ENCODE assay signal across 18 cellular contexts in genomic region chr15:71708052-71708432, GRCh38.
A peak's percentile ranks its signal among the peaks of the same experiment; 100 is the strongest.
DNase-seq lines count a peak whose midpoint lies in the region; ATAC-seq, FAIRE-seq and TF ChIP-seq lines count a peak whose summit lies in the region.
"Had no signal": no experiment of that assay in that cellular context is flagged by ENCODE, and none has a peak within 500 bp of the region (broad histone marks: within the 10 kb centered on the region; RNA-seq: fewer than 3 reads in every experiment).

No MANE protein-coding gene starts in this region.

- peak; percentile 39 for DNase-seq in HFFc6
- no peak for DNase-seq in left lung
- no peak for DNase-seq in activated T-cell treated with anti-CD3 and anti-CD28 coated beads, Interleukin-2, amount 50 U/mL, for 24 hours
- DNase-seq: activated CD4-positive, CD25-positive, alpha-beta regulatory T cell; activated CD8-positive, alpha-beta memory T cell treated with anti-CD3 and anti-CD28 coated beads, Interleukin-2, amount 10 ng/mL, durations not matched to agents 7 days and 5 days; effector memory CD4-positive, alpha-beta T cell; NCI-H2029; NCI-H774; RPMI8226; T-helper 2 cell had no signal

- H3K4me1 Mint-ChIP-seq in HFFc6 (ENCODE audit: low read depth), result peaks cover 84% of the 10 kb centered on the region
- H3K4me1 Mint-ChIP-seq in activated T-helper 17 cell treated with anti-CD3 and anti-CD28 coated beads, Interleukin-2, amount 50 U/mL, for 72 hours, result no peaks in the 10 kb centered on the region
- no peaks in the 10 kb centered on the region for H3K4me1 Mint-ChIP-seq in activated T-cell treated with anti-CD3 and anti-CD28 coated beads, Interleukin-2, amount 50 U/mL, for 24 hours (ENCODE audit: low read depth)

- peak overlapping the region; percentile 93 for H3K27ac Mint-ChIP-seq in HFFc6
- no peak overlapping the region for H3K27ac Mint-ChIP-seq in activated T-helper 17 cell treated with anti-CD3 and anti-CD28 coated beads, Interleukin-2, amount 50 U/mL, for 72 hours
- no peak overlapping the region for H3K27ac Mint-ChIP-seq in activated T-cell treated with anti-CD3 and anti-CD28 coated beads, Interleukin-2, amount 50 U/mL, for 24 hours
- H3K27ac Mint-ChIP-seq: activated CD8-positive, alpha-beta memory T cell treated with anti-CD3 and anti-CD28 coated beads, Interleukin-2, amount 10 ng/mL, durations not matched to agents 7 days and 5 days; progenitor cell of endocrine pancreas had no signal

- FAIRE-seq in endometrium (lab: Jason Lieb, UNC), result peak; percentile 96
- FAIRE-seq: D721Med, islet of Langerhans had no signal

- no peaks in the 10 kb centered on the region for H3K27me3 ChIP-seq in left lung
- H3K27me3 ChIP-seq in stomach smooth muscle (ENCODE audit: control insufficient read depth in 1 of 2, insufficient read depth in 2 of 2, low read length in 2 of 2), result no peaks in the 10 kb centered on the region

- H3K36me3 Mint-ChIP-seq in HFFc6 (ENCODE audit: low read depth), result peaks cover 6% of the 10 kb centered on the region; the same call in 1 of the 2 replicates
- no peaks in the 10 kb centered on the region for H3K36me3 Mint-ChIP-seq in activated T-helper 17 cell treated with anti-CD3 and anti-CD28 coated beads, Interleukin-2, amount 50 U/mL, for 72 hours (ENCODE audit: low read depth)
- H3K36me3 Mint-ChIP-seq in activated T-cell treated with anti-CD3 and anti-CD28 coated beads, Interleukin-2, amount 50 U/mL, for 24 hours (ENCODE audit: low read depth), result no peaks in the 10 kb centered on the region
- H3K36me3 Mint-ChIP-seq: activated CD8-positive, alpha-beta memory T cell treated with anti-CD3 and anti-CD28 coated beads, Interleukin-2, amount 10 ng/mL, durations not matched to agents 7 days and 5 days had no signal

- peak overlapping the region; percentile 70 for H3K4me3 Mint-ChIP-seq in HFFc6
- no peak overlapping the region for H3K4me3 Mint-ChIP-seq in activated T-helper 17 cell treated with anti-CD3 and anti-CD28 coated beads, Interleukin-2, amount 50 U/mL, for 72 hours
- H3K4me3 Mint-ChIP-seq in activated T-cell treated with anti-CD3 and anti-CD28 coated beads, Interleukin-2, amount 50 U/mL, for 24 hours, result no peak overlapping the region
- H3K4me3 Mint-ChIP-seq: activated CD8-positive, alpha-beta memory T cell treated with anti-CD3 and anti-CD28 coated beads, Interleukin-2, amount 10 ng/mL, durations not matched to agents 7 days and 5 days had no signal

- no peaks in the 10 kb centered on the region; the same call in 1 of the 2 replicates for H3K9me3 Mint-ChIP-seq in HFFc6
- H3K9me3 Mint-ChIP-seq in activated T-helper 17 cell treated with anti-CD3 and anti-CD28 coated beads, Interleukin-2, amount 50 U/mL, for 72 hours, result no peaks in the 10 kb centered on the region
- no peaks in the 10 kb centered on the region for H3K9me3 Mint-ChIP-seq in activated T-cell treated with anti-CD3 and anti-CD28 coated beads, Interleukin-2, amount 50 U/mL, for 24 hours

- ATAC-seq in left lung (no peak), HG03342 (IDR thresholded peaks at IDR 0.05; ENCODE audit: unreplicated experiment) (no peak), GM21825 (IDR thresholded peaks at IDR 0.05; ENCODE audit: unreplicated experiment) (no peak)
- ATAC-seq in activated T-helper 17 cell treated with anti-CD3 and anti-CD28 coated beads, Interleukin-2, amount 50 U/mL, for 72 hours (replicated peaks), result no peak
- ATAC-seq: activated CD8-positive, alpha-beta memory T cell treated with anti-CD3 and anti-CD28 coated beads, Interleukin-2, amount 10 ng/mL, durations not matched to agents 7 days and 5 days had no signal

- H3K4me1 ChIP-seq in left lung, result no peaks in the 10 kb centered on the region
- H3K4me1 ChIP-seq in stomach smooth muscle (ENCODE audit: control insufficient read depth, insufficient read depth, low read length), result peaks cover 26% of the 10 kb centered on the region

- H3K9ac ChIP-seq in stomach smooth muscle (ENCODE audit: low read length in 2 of 2), result no peak overlapping the region

- H3K27ac ChIP-seq in left lung (peak overlapping the region; percentile 34 to 48), stomach smooth muscle (ENCODE audit: low read length) (peak overlapping the region; percentile 46)

- H3K27me3 Mint-ChIP-seq in HFFc6 (ENCODE audit: insufficient read depth), result 0 out of 2 replicates have a peak, but pooled peaks cover 3% of the 10 kb centered on the region
- peaks cover 34% of the 10 kb centered on the region for H3K27me3 Mint-ChIP-seq in activated T-helper 17 cell treated with anti-CD3 and anti-CD28 coated beads, Interleukin-2, amount 50 U/mL, for 72 hours
- peaks cover 54% of the 10 kb centered on the region for H3K27me3 Mint-ChIP-seq in activated T-cell treated with anti-CD3 and anti-CD28 coated beads, Interleukin-2, amount 50 U/mL, for 24 hours

- no peak for TF ChIP-seq CTCF in HFFc6 (IDR thresholded peaks at IDR 0.05)
- no peak for TF ChIP-seq CTCF in left lung (IDR thresholded peaks at IDR 0.05)

- no peaks in the 10 kb centered on the region for H3K36me3 ChIP-seq in left lung
- no peaks in the 10 kb centered on the region for H3K36me3 ChIP-seq in stomach smooth muscle (ENCODE audit: control insufficient read depth in 2 of 2, insufficient read depth in 2 of 2, low read length in 2 of 2)

- H3K4me3 ChIP-seq in left lung, result no peak overlapping the region
- no peak overlapping the region for H3K4me3 ChIP-seq in stomach smooth muscle (ENCODE audit: low read length in 2 of 2)

- intact Hi-C loops in left lung (cut with DNase I), result no loop called here

- H3K9me3 ChIP-seq in left lung, result no peaks in the 10 kb centered on the region
- no peaks in the 10 kb centered on the region for H3K9me3 ChIP-seq in stomach smooth muscle (ENCODE audit: control insufficient read depth in 2 of 2, low read length in 2 of 2)
